Comparison of ENCODE assay signal across 8 cellular contexts in the genomic region with DNA sequence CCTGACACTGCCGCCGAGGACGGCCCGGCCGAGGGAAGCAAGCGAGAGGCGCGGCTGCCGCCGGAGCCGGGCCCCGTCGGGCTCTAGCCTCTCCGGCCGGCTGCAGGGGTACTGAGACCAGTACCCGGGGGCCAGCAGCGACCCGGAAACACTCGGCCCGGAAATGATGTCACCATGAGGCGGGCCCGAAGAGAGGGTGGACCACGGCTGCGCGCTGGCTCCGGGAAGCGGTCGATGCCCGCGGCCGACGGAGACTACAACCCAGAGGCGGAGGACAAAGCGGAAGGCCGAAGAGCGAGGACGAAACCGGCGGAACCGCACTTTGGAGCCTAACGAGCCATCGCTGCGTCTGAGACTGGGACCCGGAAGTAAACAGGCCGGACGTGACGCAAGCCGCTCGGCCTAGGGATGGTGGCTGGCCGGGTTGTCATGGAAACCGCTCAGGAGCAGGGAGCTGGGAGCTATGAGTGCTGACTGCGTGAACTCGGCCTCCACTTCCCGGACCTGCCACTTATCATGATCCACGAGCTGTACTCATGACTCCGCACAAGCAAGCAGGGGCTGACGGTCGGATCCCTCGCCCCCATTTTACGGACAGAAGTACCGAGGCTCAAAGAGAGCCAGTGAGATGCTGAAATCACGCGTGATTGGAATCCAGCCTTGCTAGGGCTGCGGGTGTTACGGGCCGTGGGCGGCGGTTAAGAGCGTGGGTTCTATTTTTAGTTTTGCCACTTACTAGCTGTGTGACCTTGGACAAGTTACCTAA. TPM values are rescaled to one million over a fixed set of nuclear protein-coding genes. Genes with fewer than 3 reads are reported as not detected.
A peak's percentile ranks its signal among the peaks of the same experiment; 100 is the strongest.
DNase-seq lines count a peak whose midpoint lies in the region; ATAC-seq, FAIRE-seq and TF ChIP-seq lines count a peak whose summit lies in the region.

Gene SPATA2, minus strand, starts transcription at position 150 of the 766 bp plus-strand sequence. CDS start 7,039 bp downstream, outside the sequence.

- no peaks in the 10 kb centered on the region for H3K9me3 ChIP-seq in BLaER1
- no peaks in the 10 kb centered on the region for H3K9me3 ChIP-seq in HepG2 (ENCODE audit: low read length)

- H3K4me1 ChIP-seq in BLaER1 (peaks cover 25% of the 10 kb centered on the region), HepG2 (ENCODE audit: insufficient read depth, low read length) (peaks cover 70% of the 10 kb centered on the region)

- peaks cover 46% of the 10 kb centered on the region for H3K79me2 ChIP-seq in HepG2 (ENCODE audit: insufficient read depth, low read length)

- CTCF ChIA-PET in HepG2 (lab: Yijun Ruan, JAX; ENCODE audit: low intra/inter-chr PET ratio, low total read pairs): interaction anchor here (2.3 kb wide), 1 partner anchor 13 kb away, joined by 10 read pairs; no protein-coding TSS in a partner anchor

- TF ChIP-seq CTCF in HepG2 (CRISPR knock-in tag; IDR thresholded peaks at IDR 0.05): peak; percentile 33

- H3K4me3 ChIP-seq in BLaER1 (peak within 1 kb of the TSS; percentile 98), HepG2 (replicated peaks in 1 of 3; ENCODE audit: insufficient read depth in 1 of 3, low read depth in 2 of 3, low read length in 3 of 3) (peak within 1 kb of the TSS; percentile 74 to 91 (median 90))

- H2AFZ ChIP-seq in HepG2 (ENCODE audit: low read length): peak within 1 kb of the TSS; percentile 58

- H3K27ac Mint-ChIP-seq in dendritic cell treated with granulocyte-macrophage colony-stimulating factor and Interleukin-4, amounts not matched to agents 40 ng/mL and 50 ng/mL, for 4 days: peak within 1 kb of the TSS; percentile 99

- no peaks in the 10 kb centered on the region for H3K27me3 Mint-ChIP-seq in dendritic cell treated with granulocyte-macrophage colony-stimulating factor and Interleukin-4, amounts not matched to agents 40 ng/mL and 50 ng/mL, for 4 days

- peaks cover 21% of the 10 kb centered on the region for H3K36me3 Mint-ChIP-seq in dendritic cell treated with granulocyte-macrophage colony-stimulating factor and Interleukin-4, amounts not matched to agents 40 ng/mL and 50 ng/mL, for 4 days (ENCODE audit: low read depth)

- H3K9ac ChIP-seq in BLaER1 (peak within 1 kb of the TSS; percentile 96), HepG2 (ENCODE audit: insufficient read depth, low read depth, low read length) (peak within 1 kb of the TSS; percentile 92)

- peak; percentile 67 for FAIRE-seq in HepG2 (lab: Jason Lieb, UNC)

- H3K4me1 Mint-ChIP-seq in dendritic cell treated with granulocyte-macrophage colony-stimulating factor and Interleukin-4, amounts not matched to agents 40 ng/mL and 50 ng/mL, for 4 days (ENCODE audit: low read depth): peaks cover 55% of the 10 kb centered on the region

- peak within 1 kb of the TSS; percentile 99 for H3K27ac ChIP-seq in BLaER1
- H3K27ac ChIP-seq in HepG2 (ENCODE audit: extremely low read length, insufficient read depth, low read length): peak within 1 kb of the TSS; percentile 97

- TF ChIP-seq RAD21 in HepG2 (CRISPR knock-in tag; IDR thresholded peaks at IDR 0.05): peak; percentile 51

- TSS peak; percentile 81 for BruUV-seq in HepG2 (replicated peaks; lab: Mats Ljungman, UMichigan)

- H3K9me3 Mint-ChIP-seq in dendritic cell treated with granulocyte-macrophage colony-stimulating factor and Interleukin-4, amounts not matched to agents 40 ng/mL and 50 ng/mL, for 4 days: no peaks in the 10 kb centered on the region

- peak; percentile 72 to 83 for TF ChIP-seq POLR2A in HepG2 (IDR thresholded peaks at IDR 0.05; ENCODE audit: insufficient read depth in 1 of 2, low read depth in 2 of 2, low read length in 2 of 2)

- in situ Hi-C loops in HepG2 (cut with HindIII; ENCODE audit: extremely low pct_ligation_motif_present, low pct_unique_long_range_greater_than_20kb): no loop called here

- peak; percentile 93 for DNase-seq in NCI-H69 (lab: John Stamatoyannopoulos, UW)
- peak; percentile 91 for DNase-seq in activated CD4-positive, alpha-beta T cell treated with anti-CD3 and anti-CD28 coated beads, Interleukin-2, amount 50 U/mL, for 1 hour
- DNase-seq in HepG2 (ENCODE audit: low spot score): peak; percentile 98
- DNase-seq in stimulated activated CD4-positive, alpha-beta T cell treated with anti-CD3 and anti-CD28 coated beads, Interleukin-2, amount 100 ng/mL, for 48 hours: peak; percentile 92 to 94

- ATAC-seq in GM19324 (IDR thresholded peaks at IDR 0.05; ENCODE audit: low FRiP score, unreplicated experiment): peak; percentile 87
- peak; percentile 86 for ATAC-seq in HG03460 (IDR thresholded peaks at IDR 0.05; ENCODE audit: unreplicated experiment)
- peak; percentile 82 for ATAC-seq in HepG2

- H3K36me3 ChIP-seq in BLaER1: peaks cover 20% of the 10 kb centered on the region
- H3K36me3 ChIP-seq in HepG2 (replicated peaks in 1 of 2; ENCODE audit: control insufficient read depth in 1 of 2, insufficient read depth in 2 of 2, low read length in 2 of 2): peaks cover 2 to 3% of the 10 kb centered on the region in 2 experiments; a peak in 4 of 5 replicates

- H3K27me3 ChIP-seq in BLaER1 (no peaks in the 10 kb centered on the region), HepG2 (ENCODE audit: control insufficient read depth in 1 of 2, insufficient read depth in 2 of 2, low read length in 2 of 2) (no peaks in the 10 kb centered on the region; a peak in 1 of 5 replicates)

- intact Hi-C loops in dendritic cell treated with granulocyte-macrophage colony-stimulating factor and Interleukin-4, amounts not matched to agents 40 ng/mL and 50 ng/mL, for 4 days (cut with micrococcal nuclease): loop anchor here (2.0 kb wide), 1 partner anchor 21 kb away; the partner anchor contains the start of gene RNF114
- intact Hi-C loops in HepG2 (cut with micrococcal nuclease; ENCODE audit: unreplicated experiment): loop anchor here (2.0 kb wide), 1 partner anchor 13 kb away; no protein-coding TSS in a partner anchor

- TF ChIP-seq EP300 in HepG2 (IDR thresholded peaks at IDR 0.05; ENCODE audit: low read depth in 2 of 2, low read length in 2 of 2) (0 out of 4 replicates have a peak, but pooled peaks of 1 of the 2 experiments have one; percentile 8), HepG2 (CRISPR knock-in tag; IDR thresholded peaks at IDR 0.05; ENCODE audit: borderline replicate concordance) (peak; percentile 44)

- H3K4me3 Mint-ChIP-seq in dendritic cell treated with granulocyte-macrophage colony-stimulating factor and Interleukin-4, amounts not matched to agents 40 ng/mL and 50 ng/mL, for 4 days: peak within 1 kb of the TSS; percentile 98

- WGBS in HepG2 (ENCODE audit: low lambda C conversion rate): 1% methylated on average over 58 of the region's 69 CpGs

- H3K4me2 ChIP-seq in BLaER1: peak within 1 kb of the TSS; percentile 99
- peak within 1 kb of the TSS; percentile 98 for H3K4me2 ChIP-seq in HepG2 (ENCODE audit: low read depth, low read length)

- POLR2A ChIA-PET in HepG2 (lab: Yijun Ruan, JAX): interaction anchor here (0.8 to 2.6 kb wide), 27 partner anchors 10 to 635 kb away, joined by 3 to 105 read pairs (median 5); partner anchors contain the start of genes PEDS1, RNF114 and SLC9A8

- H4K20me1 ChIP-seq in BLaER1 (peaks cover 47% of the 10 kb centered on the region), HepG2 (ENCODE audit: insufficient read depth, low read length) (no peaks in the 10 kb centered on the region)

TF ChIP-seq in HepG2, 621 proteins besides CTCF, POLR2A, EP300 and RAD21 (continues in another document):
- peak; percentile 13; the same call in 1 of the 2 replicates for TF ChIP-seq TRAFD1 (CRISPR knock-in tag; IDR thresholded peaks at IDR 0.05; ENCODE audit: borderline replicate concordance)
- TF ChIP-seq NONO (IDR thresholded peaks at IDR 0.05): no peak
- peak; percentile 91 for TF ChIP-seq NONO (CRISPR knock-in tag; conservative IDR thresholded peaks at IDR 0.05)
- no peak for TF ChIP-seq CCDC6 (CRISPR knock-in tag; IDR thresholded peaks at IDR 0.05)

RNA-seq across cellular contexts. Expression of gene SPATA2, which starts in this region (rescaled TPM):
- total RNA-seq in HepG2 (2016; rRNA removed; fragmentation: Illumina TruSeq; extraction: Trizol): 3.2 and 4.3 TPM in 2 replicates
- total RNA-seq in HepG2 (2016; cell fraction: cytosol; rRNA removed; fragmentation: Illumina TruSeq; extraction: Trizol; ENCODE audit: low read depth): 1.9 TPM in 2 replicates
- 3.3 and 3.4 TPM in 2 replicates for total RNA-seq in HepG2 (2016; cell fraction: insoluble cytoplasmic fraction; rRNA removed; fragmentation: Illumina TruSeq; extraction: Trizol)
- total RNA-seq in HepG2 (2016; cell fraction: membrane; rRNA removed; fragmentation: Illumina TruSeq; extraction: Trizol): 5.6 and 6.9 TPM in 2 replicates
- total RNA-seq in HepG2 (2016; cell fraction: nucleus; rRNA removed; fragmentation: Illumina TruSeq; extraction: Trizol): 3.5 and 4.4 TPM in 2 replicates
- polyA plus RNA-seq in HepG2 (2011; rRNA removed): 8.7 and 9.5 TPM in 2 replicates
- polyA plus RNA-seq in HepG2 (2011; cell fraction: cytosol; rRNA removed): 6.2 and 6.7 TPM in 2 replicates
- polyA plus RNA-seq in HepG2 (2011; cell fraction: nucleus; rRNA removed): 9.5 and 9.7 TPM in 2 replicates
- polyA plus RNA-seq in HepG2 (2012): 7.5 and 8.6 TPM in 2 replicates
- polyA plus RNA-seq in HepG2 (2016; cell fraction: cytosol; fragmentation: Illumina TruSeq; extraction: Trizol; ENCODE audit: low read depth): 2.9 and 3.5 TPM in 2 replicates
- 8.7 and 11.5 TPM in 2 replicates for polyA plus RNA-seq in HepG2 (2016; cell fraction: insoluble cytoplasmic fraction; fragmentation: Illumina TruSeq; extraction: Trizol; ENCODE audit: low read depth)
- polyA plus RNA-seq in HepG2 (2016; cell fraction: membrane; fragmentation: Illumina TruSeq; extraction: Trizol; ENCODE audit: low read depth): 9.3 and 9.7 TPM in 2 replicates
- polyA plus RNA-seq in HepG2 (2016; cell fraction: nucleus; fragmentation: Illumina TruSeq; extraction: Trizol; ENCODE audit: insufficient read depth, low read depth): 11.3 and 13.5 TPM in 2 replicates
- 11.4 and 11.8 TPM in 2 replicates for polyA minus RNA-seq in HepG2 (2011; rRNA and poly(A)+ RNA removed; ENCODE audit: low replicate concordance)
- 6.0 and 6.9 TPM in 2 replicates for polyA minus RNA-seq in HepG2 (2011; cell fraction: cytosol; rRNA and poly(A)+ RNA removed)
- 5.5 and 6.7 TPM in 2 replicates for polyA minus RNA-seq in HepG2 (2011; cell fraction: nucleus; rRNA and poly(A)+ RNA removed)

Comparison
In these comparisons a context has a peak if more than half of its experiments do, and no peak if none do; other contexts are left out.
1. Peak in every context shown above with its lines: DNase-seq, ATAC-seq, H3K4me3 ChIP-seq and H3K27ac ChIP-seq.